19 cellular contexts compared by ENCODE assay signal in the genomic region with DNA sequence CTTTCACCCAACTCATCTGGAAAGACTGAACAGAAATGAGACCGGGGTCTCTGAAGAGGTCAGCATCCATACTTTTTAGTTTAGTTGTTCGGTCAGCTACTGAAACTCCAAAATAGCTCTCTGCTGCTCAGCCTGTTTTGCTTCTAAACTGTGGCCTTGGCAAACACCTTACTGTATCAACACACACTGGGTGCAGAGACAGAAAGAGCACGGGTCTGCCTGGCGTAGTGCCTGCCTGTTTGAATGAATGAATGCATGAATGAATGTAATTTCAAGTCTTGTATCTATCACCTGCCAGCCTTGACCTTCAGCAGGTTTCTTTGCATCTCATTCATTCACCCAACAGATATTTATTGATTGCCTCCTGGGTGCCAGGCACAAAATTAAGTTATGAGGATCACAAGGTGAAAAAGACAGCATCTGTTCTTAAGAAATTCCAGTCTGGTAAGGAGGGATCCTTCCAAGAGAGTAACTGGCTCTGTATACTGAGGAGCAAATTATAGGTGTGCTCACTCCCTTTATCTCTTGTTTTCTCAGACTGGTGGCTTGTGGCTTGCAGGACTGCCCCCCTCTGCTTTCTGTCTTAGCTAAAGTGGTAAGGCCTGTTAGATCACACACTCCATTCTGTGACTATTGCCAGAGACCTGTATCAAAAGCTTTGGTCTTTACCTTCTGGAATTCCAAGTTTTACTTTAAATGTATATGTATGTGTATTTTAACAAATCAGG.
DNase-seq lines count a peak whose midpoint lies in the region; ATAC-seq and TF ChIP-seq lines count a peak whose summit lies in the region.
"Had no signal": no experiment of that assay in that cellular context is flagged by ENCODE, and none has a peak within 500 bp of the region (broad histone marks: within the 10 kb centered on the region; RNA-seq: fewer than 3 reads in every experiment).

No MANE protein-coding gene starts in this region.

- 0 out of 2 replicates have a peak, but pooled peaks cover 2% of the 10 kb centered on the region for H3K36me3 ChIP-seq in GM23338 (ENCODE audit: insufficient read depth)
- no peaks in the 10 kb centered on the region for H3K36me3 ChIP-seq in endodermal cell (ENCODE audit: control insufficient read depth, insufficient read depth, low read length)
- H3K36me3 ChIP-seq in trophoblast cell (ENCODE audit: control insufficient read depth in 1 of 2, insufficient read depth in 2 of 2, low read length in 2 of 2): no peaks in the 10 kb centered on the region

- no peak overlapping the region for H2BK12ac ChIP-seq in trophoblast cell (ENCODE audit: low read length)

- H3K23ac ChIP-seq in trophoblast cell (ENCODE audit: low read length): no peak overlapping the region

- no peaks in the 10 kb centered on the region for H4K20me1 ChIP-seq in GM23338 (replicated peaks; ENCODE audit: insufficient read depth)

- ATAC-seq in GM23338: peak; percentile 84
- ATAC-seq: A549 had no signal

- no peak overlapping the region for H2AK5ac ChIP-seq in trophoblast cell (ENCODE audit: low read length)

- H3K9me3 ChIP-seq in endodermal cell (ENCODE audit: control insufficient read depth, low read length) (peaks cover 17% of the 10 kb centered on the region), trophoblast cell (ENCODE audit: insufficient read depth, low read depth, low read length) (peaks cover 3% of the 10 kb centered on the region)
- H3K9me3 ChIP-seq: A549 had no signal

- peak overlapping the region; percentile 25 for H3K4me2 ChIP-seq in GM23338
- H3K4me2 ChIP-seq in trophoblast cell (ENCODE audit: low read length): peak overlapping the region; percentile 38
- H3K4me2 ChIP-seq: A549, PC-9 had no signal

- H3K27ac Mint-ChIP-seq in GM23338 (no peak overlapping the region), endodermal cell (peak overlapping the region; percentile 44)
- H3K27ac Mint-ChIP-seq: CD4-positive, alpha-beta memory T cell had no signal

- peaks cover 12% of the 10 kb centered on the region for H3K36me3 Mint-ChIP-seq in GM23338 (ENCODE audit: low read depth)
- peaks cover 20% of the 10 kb centered on the region for H3K36me3 Mint-ChIP-seq in endodermal cell (ENCODE audit: low read depth)
- H3K36me3 Mint-ChIP-seq: CD4-positive, alpha-beta memory T cell had no signal

- no peak overlapping the region for H4K8ac ChIP-seq in trophoblast cell (ENCODE audit: low read depth, low read length)

- H3K27me3 ChIP-seq in GM23338 (ENCODE audit: insufficient read depth) (no peaks in the 10 kb centered on the region), endodermal cell (ENCODE audit: control insufficient read depth, insufficient read depth, low read length, poor library complexity, severe bottlenecking) (no peaks in the 10 kb centered on the region), trophoblast cell (ENCODE audit: insufficient read depth, low read length) (no peaks in the 10 kb centered on the region)

- H2BK5ac ChIP-seq in trophoblast cell (ENCODE audit: low read depth, low read length, poor library complexity): no peak overlapping the region

- no peaks in the 10 kb centered on the region for H3F3A ChIP-seq in GM23338 (replicated peaks; ENCODE audit: low read depth)

- DNase-seq in GM23338 (ENCODE audit: low spot score) (no peak), M059J (ENCODE audit: low read depth) (peak; percentile 8), endodermal cell (no peak), trophoblast cell (no peak), NAMALWA (ENCODE audit: low spot score) (no peak)
- DNase-seq in activated CD4-positive, alpha-beta T cell treated with anti-CD3 and anti-CD28 coated beads, Interleukin-2, amount 50 U/mL, for 1 hour: no peak
- no peak for DNase-seq in activated CD8-positive, alpha-beta memory T cell treated with anti-CD3 and anti-CD28 coated beads, Interleukin-2, amount 50 U/mL, for 4 hours
- DNase-seq: CD4-positive, alpha-beta memory T cell; DMS153; GF-D8; GOT3; Karpas-422; NCI-H1105; NCI-H1694 treated with DMSO at 0.1 percent for 48 hours; NCI-H524 treated with DMSO at 0.1 percent for 48 hours; PC-9; SIG-M5 had no signal

- peaks cover 5% of the 10 kb centered on the region for H3K27me3 Mint-ChIP-seq in GM23338 (ENCODE audit: insufficient read depth, low read depth, poor library complexity)
- H3K27me3 Mint-ChIP-seq in endodermal cell (ENCODE audit: insufficient read depth): no peaks in the 10 kb centered on the region
- H3K27me3 Mint-ChIP-seq: CD4-positive, alpha-beta memory T cell had no signal

- H3K79me2 ChIP-seq in GM23338 (replicated peaks; ENCODE audit: insufficient read depth): no peaks in the 10 kb centered on the region
- no peaks in the 10 kb centered on the region for H3K79me2 ChIP-seq in trophoblast cell (ENCODE audit: control insufficient read depth, insufficient read depth, low read length, poor library complexity)

- TF ChIP-seq CTCF in GM23338 (conservative IDR thresholded peaks at IDR 0.05; ENCODE audit: low read depth in 2 of 2) (no peak), endodermal cell (conservative IDR thresholded peaks at IDR 0.05) (no peak)

- H3K4me1 ChIP-seq in GM23338 (ENCODE audit: insufficient read depth) (peaks cover 28% of the 10 kb centered on the region), endodermal cell (ENCODE audit: control insufficient read depth, insufficient read depth, low read length) (peaks cover 6% of the 10 kb centered on the region), trophoblast cell (ENCODE audit: control insufficient read depth in 1 of 2, insufficient read depth in 2 of 2, low read length in 2 of 2) (peaks cover 0 to 3% of the 10 kb centered on the region in 2 experiments)
- H3K4me1 ChIP-seq: A549 had no signal

- no peak overlapping the region for H4K12ac ChIP-seq in trophoblast cell (ENCODE audit: low read depth, low read length)

- H3K9ac ChIP-seq in endodermal cell (ENCODE audit: extremely low read depth, low read length, poor library complexity, severe bottlenecking): no peak overlapping the region
- no peak overlapping the region for H3K9ac ChIP-seq in trophoblast cell (ENCODE audit: low read length)

- 68 to 72% methylated on average over 2 to 4 of the region's 4 CpGs for WGBS in endodermal cell (ENCODE audit: insufficient coverage in 1 of 2, insufficient read length in 1 of 2), 2 experiments
- no CpG with 5 or more reads among the region's 4 CpGs for WGBS in trophoblast cell (ENCODE audit: extremely low coverage, insufficient coverage, insufficient read length)

- H2AFZ ChIP-seq in GM23338: no peak overlapping the region; the same call in 1 of the 2 replicates
- no peak overlapping the region for H2AFZ ChIP-seq in trophoblast cell (ENCODE audit: insufficient read depth, low read length, poor library complexity)
- H2AFZ ChIP-seq: PC-9 had no signal

- H3K4me3 ChIP-seq in GM23338 (no peak overlapping the region), endodermal cell (ENCODE audit: low read length) (no peak overlapping the region), trophoblast cell (ENCODE audit: low read depth, low read length) (no peak overlapping the region)
- H3K4me3 ChIP-seq: A549, PC-9 had no signal

- H3K4me3 Mint-ChIP-seq in GM23338 (no peak overlapping the region), endodermal cell (no peak overlapping the region)
- H3K4me3 Mint-ChIP-seq: CD4-positive, alpha-beta memory T cell had no signal

- H3K27ac ChIP-seq in GM23338 (ENCODE audit: low read depth) (no peak overlapping the region), endodermal cell (ENCODE audit: low read depth, low read length) (no peak overlapping the region), trophoblast cell (ENCODE audit: low read depth, low read length) (no peak overlapping the region)
- H3K27ac ChIP-seq: A549, PC-9, RWPE1 had no signal

- H3K4ac ChIP-seq in trophoblast cell (ENCODE audit: low read depth, low read length): no peak overlapping the region

- no peak overlapping the region for H3K18ac ChIP-seq in trophoblast cell (ENCODE audit: low read length)

- H3K79me1 ChIP-seq in trophoblast cell (ENCODE audit: low read length): no peaks in the 10 kb centered on the region

- H2BK120ac ChIP-seq in trophoblast cell (ENCODE audit: insufficient read depth, low read length, poor library complexity): no peak overlapping the region

- peaks cover 4% of the 10 kb centered on the region; the same call in 1 of the 2 replicates for H3K9me2 ChIP-seq in GM23338 (ENCODE audit: insufficient read depth)

- H3K9me3 Mint-ChIP-seq in GM23338: peaks cover 29% of the 10 kb centered on the region
- peaks cover 23% of the 10 kb centered on the region for H3K9me3 Mint-ChIP-seq in endodermal cell

- H3K4me1 Mint-ChIP-seq in GM23338 (peaks cover 25% of the 10 kb centered on the region), endodermal cell (peaks cover 23% of the 10 kb centered on the region)
- H3K4me1 Mint-ChIP-seq: CD4-positive, alpha-beta memory T cell had no signal

- H4K91ac ChIP-seq in trophoblast cell (ENCODE audit: low read depth, low read length): no peak overlapping the region

- H3K14ac ChIP-seq in trophoblast cell (ENCODE audit: low read length): no peak overlapping the region

TF ChIP-seq in GM23338, 12 proteins besides CTCF, POLR2A, EP300 and RAD21 (continues in another document):
- no peak for TF ChIP-seq CREB1 (CRISPR knock-in tag; IDR thresholded peaks at IDR 0.05; ENCODE audit: low read depth)
